21 cellular contexts compared by ENCODE assay signal in genomic region chr1:19149736-19150135, GRCh38.
"Had no signal": no experiment of that assay in that cellular context is flagged by ENCODE, and none has a peak within 500 bp of the region (broad histone marks: within the 10 kb centered on the region; RNA-seq: fewer than 3 reads in every experiment).

No MANE protein-coding gene starts in this region.

- ATAC-seq: activated CD4-positive, CD25-positive, alpha-beta regulatory T cell treated with anti-CD3 and anti-CD28 coated beads, Interleukin-2, amount 50 U/mL, for 24 hours; activated CD8-positive, alpha-beta T cell treated with anti-CD3 and anti-CD28 coated beads for 36 hours; T-cell had no signal

- DNase-seq: activated CD4-positive, alpha-beta T cell treated with anti-CD3 and anti-CD28 coated beads for 4 hours; activated CD8-positive, alpha-beta memory T cell treated with anti-CD3 and anti-CD28 coated beads, Interleukin-2, amount 50 U/mL, for 4 hours; activated CD8-positive, alpha-beta T cell treated with anti-CD3 and anti-CD28 coated beads for 36 hours; activated gamma-delta T cell treated with Interleukin-2 at 50 U/mL for 16 hours; activated naive CD4-positive, alpha-beta T cell treated with anti-CD3 and anti-CD28 coated beads, Interleukin-2, amount 50 U/mL, for 16 hours; amygdala; MG63; MV-4-11; NCI-H1092 treated with DMSO at 0.1 percent for 48 hours; NCI-H1417 treated with DMSO at 0.1 percent for 48 hours; NCI-H1694; NCI-H2029; NCI-H345; NCI-H510A; NCI-H526 treated with DMSO at 0.1 percent for 48 hours; NCI-H82; SIG-M5; T-cell had no signal

- H3K4me3 Mint-ChIP-seq: activated CD8-positive, alpha-beta T cell treated with anti-CD3 and anti-CD28 coated beads for 36 hours; brain; T-cell had no signal

- H3K4me1 Mint-ChIP-seq: brain, T-cell had no signal

- H3K9me3 Mint-ChIP-seq: activated CD8-positive, alpha-beta T cell treated with anti-CD3 and anti-CD28 coated beads for 36 hours; activated T-helper 2 cell treated with anti-CD3 and anti-CD28 coated beads, Interferon-gamma antibody, Interleukin-2, Interleukin-4, amounts not matched to agents 10 μg/mL and 5 μg/mL and 100 μg/mL, durations not matched to agents 14 hours and 24 hours and 36 hours; brain; T-cell had no signal

- H3K27me3 Mint-ChIP-seq: activated CD8-positive, alpha-beta T cell treated with anti-CD3 and anti-CD28 coated beads for 36 hours; brain; T-cell had no signal

- H3K27ac Mint-ChIP-seq: activated CD8-positive, alpha-beta T cell treated with anti-CD3 and anti-CD28 coated beads for 36 hours; activated T-helper 2 cell treated with anti-CD3 and anti-CD28 coated beads, Interferon-gamma antibody, Interleukin-2, Interleukin-4, amounts not matched to agents 10 μg/mL and 5 μg/mL and 100 μg/mL, durations not matched to agents 14 hours and 24 hours and 36 hours; brain; T-cell had no signal
